Comparison of ENCODE assay signal across 1 cellular context in genomic region chr19:18304496-18305312, GRCh38.
TF ChIP-seq lines count a peak whose summit lies in the region.

No MANE protein-coding gene starts in this region.

TF ChIP-seq in HepG2, 621 proteins besides CTCF, POLR2A, EP300 and RAD21 (continues in another document):
- TF ChIP-seq, protein P1, sequence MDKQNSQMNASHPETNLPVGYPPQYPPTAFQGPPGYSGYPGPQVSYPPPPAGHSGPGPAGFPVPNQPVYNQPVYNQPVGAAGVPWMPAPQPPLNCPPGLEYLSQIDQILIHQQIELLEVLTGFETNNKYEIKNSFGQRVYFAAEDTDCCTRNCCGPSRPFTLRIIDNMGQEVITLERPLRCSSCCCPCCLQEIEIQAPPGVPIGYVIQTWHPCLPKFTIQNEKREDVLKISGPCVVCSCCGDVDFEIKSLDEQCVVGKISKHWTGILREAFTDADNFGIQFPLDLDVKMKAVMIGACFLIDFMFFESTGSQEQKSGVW (CRISPR knock-in tag; IDR thresholded peaks at IDR 0.05; ENCODE audit: borderline replicate concordance): no peak
- TF ChIP-seq RFX1 (IDR thresholded peaks at IDR 0.05) (no peak), FOSL1 (CRISPR knock-in tag; IDR thresholded peaks at IDR 0.05; ENCODE audit: borderline replicate concordance) (peak; percentile 62; the same call in 1 of the 2 replicates), ZNF264 (CRISPR knock-in tag; IDR thresholded peaks at IDR 0.05) (no peak), ELK4 (CRISPR knock-in tag; IDR thresholded peaks at IDR 0.05; ENCODE audit: borderline replicate concordance) (no peak), ZNF335 (CRISPR knock-in tag; IDR thresholded peaks at IDR 0.05) (peak; percentile 73; the same call in 1 of the 2 replicates), MATR3 (CRISPR knock-in tag; IDR thresholded peaks at IDR 0.05) (no peak), TOE1 (CRISPR knock-in tag; IDR thresholded peaks at IDR 0.05) (no peak), MAZ (IDR thresholded peaks at IDR 0.05; ENCODE audit: borderline replicate concordance, low read depth, low read length) (peak; percentile 81), MAZ (CRISPR knock-in tag; IDR thresholded peaks at IDR 0.05; ENCODE audit: low read depth) (peak; percentile 93), ZC3H13 (CRISPR knock-in tag; IDR thresholded peaks at IDR 0.05) (peak; percentile 53; the same call in 1 of the 2 replicates), CC2D1A (CRISPR knock-in tag; IDR thresholded peaks at IDR 0.05) (no peak), NR3C1 (CRISPR knock-in tag; IDR thresholded peaks at IDR 0.05) (no peak), ARHGAP35 (CRISPR knock-in tag; IDR thresholded peaks at IDR 0.05; ENCODE audit: borderline replicate concordance) (no peak; the same call in 1 of the 2 replicates), ZFP36L1 (CRISPR knock-in tag; IDR thresholded peaks at IDR 0.05) (0 out of 2 replicates have a peak, but pooled peaks have one; percentile 47), KLF11 (CRISPR knock-in tag; IDR thresholded peaks at IDR 0.05) (no peak), ZNF414 (CRISPR knock-in tag; IDR thresholded peaks at IDR 0.05) (no peak; the same call in none of the 2 replicates), DRAP1 (CRISPR knock-in tag; IDR thresholded peaks at IDR 0.05) (peak; percentile 56; the same call in 1 of the 2 replicates), BATF2 (CRISPR knock-in tag; IDR thresholded peaks at IDR 0.05) (no peak; the same call in 1 of the 2 replicates), TMF1 (CRISPR knock-in tag; IDR thresholded peaks at IDR 0.05; ENCODE audit: low read depth) (no peak), NR2F2 (IDR thresholded peaks at IDR 0.05; ENCODE audit: borderline replicate concordance, low read depth) (0 out of 2 replicates have a peak, but pooled peaks have one; percentile 29), NFIC (IDR thresholded peaks at IDR 0.05; ENCODE audit: low read length) (peak; percentile 33; the same call in 1 of the 2 replicates), ZNF616 (CRISPR knock-in tag; IDR thresholded peaks at IDR 0.05; ENCODE audit: low read depth) (no peak; the same call in 1 of the 2 replicates), ZNF446 (CRISPR knock-in tag; IDR thresholded peaks at IDR 0.05) (no peak), E2F5 (CRISPR knock-in tag; conservative IDR thresholded peaks at IDR 0.05) (no peak), NFIB (CRISPR knock-in tag; IDR thresholded peaks at IDR 0.05; ENCODE audit: borderline replicate concordance) (no peak), SETDB1 (CRISPR knock-in tag; IDR thresholded peaks at IDR 0.05; ENCODE audit: borderline replicate concordance) (no peak), ZHX1 (CRISPR knock-in tag; IDR thresholded peaks at IDR 0.05; ENCODE audit: low read depth) (peak; percentile 68; the same call in 1 of the 2 replicates), TBX3 (IDR thresholded peaks at IDR 0.05; ENCODE audit: borderline replicate concordance) (no peak), ZNF180 (CRISPR knock-in tag; IDR thresholded peaks at IDR 0.05; ENCODE audit: borderline replicate concordance, low read depth) (no peak), GFI1 (CRISPR knock-in tag; IDR thresholded peaks at IDR 0.05; ENCODE audit: borderline replicate concordance) (no peak), ZNF468 (CRISPR knock-in tag; IDR thresholded peaks at IDR 0.05) (no peak), ZNF737 (CRISPR knock-in tag; IDR thresholded peaks at IDR 0.05; ENCODE audit: borderline replicate concordance) (no peak), ZNF530 (CRISPR knock-in tag; IDR thresholded peaks at IDR 0.05; ENCODE audit: low read depth) (no peak), HOXD1 (CRISPR knock-in tag; IDR thresholded peaks at IDR 0.05) (no peak), ZNF83 (CRISPR knock-in tag; IDR thresholded peaks at IDR 0.05; ENCODE audit: borderline replicate concordance) (no peak), ZNF124 (CRISPR knock-in tag; IDR thresholded peaks at IDR 0.05) (no peak), SMARCE1 (IDR thresholded peaks at IDR 0.05; ENCODE audit: borderline replicate concordance) (no peak), TEAD3 (CRISPR knock-in tag; optimal IDR thresholded peaks at IDR 0.05; ENCODE audit: borderline replicate concordance) (peak; percentile 34), ZNF710 (CRISPR knock-in tag; IDR thresholded peaks at IDR 0.05; ENCODE audit: borderline replicate concordance) (peak; percentile 93; the same call in 1 of the 2 replicates), ZNF451 (CRISPR knock-in tag; IDR thresholded peaks at IDR 0.05) (no peak; the same call in 1 of the 2 replicates), TOPORS (CRISPR knock-in tag; IDR thresholded peaks at IDR 0.05) (0 out of 2 replicates have a peak, but pooled peaks have one; percentile 44)
- TF ChIP-seq, protein P2, sequence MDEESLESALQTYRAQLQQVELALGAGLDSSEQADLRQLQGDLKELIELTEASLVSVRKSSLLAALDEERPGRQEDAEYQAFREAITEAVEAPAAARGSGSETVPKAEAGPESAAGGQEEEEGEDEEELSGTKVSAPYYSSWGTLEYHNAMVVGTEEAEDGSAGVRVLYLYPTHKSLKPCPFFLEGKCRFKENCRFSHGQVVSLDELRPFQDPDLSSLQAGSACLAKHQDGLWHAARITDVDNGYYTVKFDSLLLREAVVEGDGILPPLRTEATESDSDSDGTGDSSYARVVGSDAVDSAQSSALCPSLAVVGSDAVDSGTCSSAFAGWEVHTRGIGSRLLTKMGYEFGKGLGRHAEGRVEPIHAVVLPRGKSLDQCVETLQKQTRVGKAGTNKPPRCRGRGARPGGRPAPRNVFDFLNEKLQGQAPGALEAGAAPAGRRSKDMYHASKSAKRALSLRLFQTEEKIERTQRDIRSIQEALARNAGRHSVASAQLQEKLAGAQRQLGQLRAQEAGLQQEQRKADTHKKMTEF (CRISPR knock-in tag; IDR thresholded peaks at IDR 0.05): peak; percentile 74
- TF ChIP-seq, protein P3, sequence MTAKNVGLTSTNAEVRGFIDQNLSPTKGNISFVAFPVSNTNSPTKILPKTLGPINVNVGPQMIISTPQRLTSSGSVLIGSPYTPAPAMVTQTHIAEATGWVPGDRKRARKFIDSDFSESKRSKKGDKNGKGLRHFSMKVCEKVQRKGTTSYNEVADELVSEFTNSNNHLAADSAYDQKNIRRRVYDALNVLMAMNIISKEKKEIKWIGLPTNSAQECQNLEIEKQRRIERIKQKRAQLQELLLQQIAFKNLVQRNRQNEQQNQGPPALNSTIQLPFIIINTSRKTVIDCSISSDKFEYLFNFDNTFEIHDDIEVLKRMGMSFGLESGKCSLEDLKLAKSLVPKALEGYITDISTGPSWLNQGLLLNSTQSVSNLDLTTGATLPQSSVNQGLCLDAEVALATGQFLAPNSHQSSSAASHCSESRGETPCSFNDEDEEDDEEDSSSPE (CRISPR knock-in tag; IDR thresholded peaks at IDR 0.05): no peak
- TF ChIP-seq, protein P4, sequence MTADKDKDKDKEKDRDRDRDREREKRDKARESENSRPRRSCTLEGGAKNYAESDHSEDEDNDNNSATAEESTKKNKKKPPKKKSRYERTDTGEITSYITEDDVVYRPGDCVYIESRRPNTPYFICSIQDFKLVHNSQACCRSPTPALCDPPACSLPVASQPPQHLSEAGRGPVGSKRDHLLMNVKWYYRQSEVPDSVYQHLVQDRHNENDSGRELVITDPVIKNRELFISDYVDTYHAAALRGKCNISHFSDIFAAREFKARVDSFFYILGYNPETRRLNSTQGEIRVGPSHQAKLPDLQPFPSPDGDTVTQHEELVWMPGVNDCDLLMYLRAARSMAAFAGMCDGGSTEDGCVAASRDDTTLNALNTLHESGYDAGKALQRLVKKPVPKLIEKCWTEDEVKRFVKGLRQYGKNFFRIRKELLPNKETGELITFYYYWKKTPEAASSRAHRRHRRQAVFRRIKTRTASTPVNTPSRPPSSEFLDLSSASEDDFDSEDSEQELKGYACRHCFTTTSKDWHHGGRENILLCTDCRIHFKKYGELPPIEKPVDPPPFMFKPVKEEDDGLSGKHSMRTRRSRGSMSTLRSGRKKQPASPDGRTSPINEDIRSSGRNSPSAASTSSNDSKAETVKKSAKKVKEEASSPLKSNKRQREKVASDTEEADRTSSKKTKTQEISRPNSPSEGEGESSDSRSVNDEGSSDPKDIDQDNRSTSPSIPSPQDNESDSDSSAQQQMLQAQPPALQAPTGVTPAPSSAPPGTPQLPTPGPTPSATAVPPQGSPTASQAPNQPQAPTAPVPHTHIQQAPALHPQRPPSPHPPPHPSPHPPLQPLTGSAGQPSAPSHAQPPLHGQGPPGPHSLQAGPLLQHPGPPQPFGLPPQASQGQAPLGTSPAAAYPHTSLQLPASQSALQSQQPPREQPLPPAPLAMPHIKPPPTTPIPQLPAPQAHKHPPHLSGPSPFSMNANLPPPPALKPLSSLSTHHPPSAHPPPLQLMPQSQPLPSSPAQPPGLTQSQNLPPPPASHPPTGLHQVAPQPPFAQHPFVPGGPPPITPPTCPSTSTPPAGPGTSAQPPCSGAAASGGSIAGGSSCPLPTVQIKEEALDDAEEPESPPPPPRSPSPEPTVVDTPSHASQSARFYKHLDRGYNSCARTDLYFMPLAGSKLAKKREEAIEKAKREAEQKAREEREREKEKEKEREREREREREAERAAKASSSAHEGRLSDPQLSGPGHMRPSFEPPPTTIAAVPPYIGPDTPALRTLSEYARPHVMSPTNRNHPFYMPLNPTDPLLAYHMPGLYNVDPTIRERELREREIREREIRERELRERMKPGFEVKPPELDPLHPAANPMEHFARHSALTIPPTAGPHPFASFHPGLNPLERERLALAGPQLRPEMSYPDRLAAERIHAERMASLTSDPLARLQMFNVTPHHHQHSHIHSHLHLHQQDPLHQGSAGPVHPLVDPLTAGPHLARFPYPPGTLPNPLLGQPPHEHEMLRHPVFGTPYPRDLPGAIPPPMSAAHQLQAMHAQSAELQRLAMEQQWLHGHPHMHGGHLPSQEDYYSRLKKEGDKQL (CRISPR knock-in tag; IDR thresholded peaks at IDR 0.05; ENCODE audit: low read depth): no peak
- TF ChIP-seq, protein P5, sequence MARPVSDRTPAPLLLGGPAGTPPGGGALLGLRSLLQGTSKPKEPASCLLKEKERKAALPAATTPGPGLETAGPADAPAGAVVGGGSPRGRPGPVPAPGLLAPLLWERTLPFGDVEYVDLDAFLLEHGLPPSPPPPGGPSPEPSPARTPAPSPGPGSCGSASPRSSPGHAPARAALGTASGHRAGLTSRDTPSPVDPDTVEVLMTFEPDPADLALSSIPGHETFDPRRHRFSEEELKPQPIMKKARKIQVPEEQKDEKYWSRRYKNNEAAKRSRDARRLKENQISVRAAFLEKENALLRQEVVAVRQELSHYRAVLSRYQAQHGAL (CRISPR knock-in tag; IDR thresholded peaks at IDR 0.05; ENCODE audit: not compliant biosample characterization): no peak
